Comparison of ENCODE assay signal across 1 cellular context in the genomic region with DNA sequence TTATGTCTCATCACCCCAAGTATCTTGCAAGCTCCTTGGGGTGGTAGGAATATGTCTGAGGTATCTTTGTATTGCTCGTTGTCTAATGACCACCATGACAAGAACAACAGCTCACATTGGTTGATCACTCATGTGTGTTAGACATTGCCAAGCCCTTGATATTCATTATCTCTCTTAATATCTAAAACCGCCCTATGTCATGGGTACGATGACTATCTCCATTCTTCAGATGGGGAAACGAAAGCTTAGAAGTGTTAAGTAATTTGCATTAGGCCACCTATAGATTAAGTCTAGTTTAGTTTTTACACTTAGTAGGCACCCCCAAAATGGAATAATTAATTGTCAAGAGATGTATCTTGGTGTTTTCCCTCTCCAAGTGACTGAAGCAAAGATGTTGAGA.
TF ChIP-seq lines count a peak whose summit lies in the region.

No MANE protein-coding gene starts in this region.

TF ChIP-seq in SK-N-SH, 30 proteins besides CTCF, POLR2A, EP300 and RAD21 (continued from another document):
- TF ChIP-seq, protein P1, sequence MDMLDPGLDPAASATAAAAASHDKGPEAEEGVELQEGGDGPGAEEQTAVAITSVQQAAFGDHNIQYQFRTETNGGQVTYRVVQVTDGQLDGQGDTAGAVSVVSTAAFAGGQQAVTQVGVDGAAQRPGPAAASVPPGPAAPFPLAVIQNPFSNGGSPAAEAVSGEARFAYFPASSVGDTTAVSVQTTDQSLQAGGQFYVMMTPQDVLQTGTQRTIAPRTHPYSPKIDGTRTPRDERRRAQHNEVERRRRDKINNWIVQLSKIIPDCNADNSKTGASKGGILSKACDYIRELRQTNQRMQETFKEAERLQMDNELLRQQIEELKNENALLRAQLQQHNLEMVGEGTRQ (IDR thresholded peaks at IDR 0.05; ENCODE audit: borderline replicate concordance, low read depth, low read length) = no peak
- no peak for TF ChIP-seq SMC3 (IDR thresholded peaks at IDR 0.05; ENCODE audit: low read depth, low read length)
- TF ChIP-seq YY1 (IDR thresholded peaks at IDR 0.05; ENCODE audit: low read depth) = no peak
- TF ChIP-seq RXRA (IDR thresholded peaks at IDR 0.05; ENCODE audit: borderline replicate concordance, low read depth) = no peak
- no peak for TF ChIP-seq EZH2phosphoT487 (IDR thresholded peaks at IDR 0.05; ENCODE audit: borderline replicate concordance, low read depth)
- TF ChIP-seq, protein P2, sequence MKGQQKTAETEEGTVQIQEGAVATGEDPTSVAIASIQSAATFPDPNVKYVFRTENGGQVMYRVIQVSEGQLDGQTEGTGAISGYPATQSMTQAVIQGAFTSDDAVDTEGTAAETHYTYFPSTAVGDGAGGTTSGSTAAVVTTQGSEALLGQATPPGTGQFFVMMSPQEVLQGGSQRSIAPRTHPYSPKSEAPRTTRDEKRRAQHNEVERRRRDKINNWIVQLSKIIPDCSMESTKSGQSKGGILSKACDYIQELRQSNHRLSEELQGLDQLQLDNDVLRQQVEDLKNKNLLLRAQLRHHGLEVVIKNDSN (IDR thresholded peaks at IDR 0.05; ENCODE audit: borderline replicate concordance, low read depth) = no peak
- no peak for TF ChIP-seq FOXM1 (IDR thresholded peaks at IDR 0.05; ENCODE audit: low read depth)
- no peak for TF ChIP-seq TCF12 (IDR thresholded peaks at IDR 0.05)
- TF ChIP-seq JUND (IDR thresholded peaks at IDR 0.05) = no peak
- no peak for TF ChIP-seq TAF1 (IDR thresholded peaks at IDR 0.05; ENCODE audit: borderline replicate concordance, low read depth, low read length)
- no peak for TF ChIP-seq GABPA (IDR thresholded peaks at IDR 0.05; ENCODE audit: low read depth)
- no peak for TF ChIP-seq TEAD4 (IDR thresholded peaks at IDR 0.05; ENCODE audit: borderline replicate concordance, insufficient read depth)
- TF ChIP-seq, protein P3, sequence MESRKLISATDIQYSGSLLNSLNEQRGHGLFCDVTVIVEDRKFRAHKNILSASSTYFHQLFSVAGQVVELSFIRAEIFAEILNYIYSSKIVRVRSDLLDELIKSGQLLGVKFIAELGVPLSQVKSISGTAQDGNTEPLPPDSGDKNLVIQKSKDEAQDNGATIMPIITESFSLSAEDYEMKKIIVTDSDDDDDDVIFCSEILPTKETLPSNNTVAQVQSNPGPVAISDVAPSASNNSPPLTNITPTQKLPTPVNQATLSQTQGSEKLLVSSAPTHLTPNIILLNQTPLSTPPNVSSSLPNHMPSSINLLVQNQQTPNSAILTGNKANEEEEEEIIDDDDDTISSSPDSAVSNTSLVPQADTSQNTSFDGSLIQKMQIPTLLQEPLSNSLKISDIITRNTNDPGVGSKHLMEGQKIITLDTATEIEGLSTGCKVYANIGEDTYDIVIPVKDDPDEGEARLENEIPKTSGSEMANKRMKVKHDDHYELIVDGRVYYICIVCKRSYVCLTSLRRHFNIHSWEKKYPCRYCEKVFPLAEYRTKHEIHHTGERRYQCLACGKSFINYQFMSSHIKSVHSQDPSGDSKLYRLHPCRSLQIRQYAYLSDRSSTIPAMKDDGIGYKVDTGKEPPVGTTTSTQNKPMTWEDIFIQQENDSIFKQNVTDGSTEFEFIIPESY (IDR thresholded peaks at IDR 0.05; ENCODE audit: borderline replicate concordance, low read depth) = no peak
